In genomic region chr11:58575377-58576020, GRCh38 we compare ENCODE assay signal across 9 cellular contexts. TPM values are rescaled to one million over a fixed set of nuclear protein-coding genes. Genes with fewer than 3 reads are reported as not detected.
DNase-seq lines count a peak whose midpoint lies in the region; ATAC-seq, FAIRE-seq and TF ChIP-seq lines count a peak whose summit lies in the region.
"Had no signal": no experiment of that assay in that cellular context is flagged by ENCODE, and none has a peak within 500 bp of the region (broad histone marks: within the 10 kb centered on the region; RNA-seq: fewer than 3 reads in every experiment).

Gene LPXN (minus strand): TSS chr11:58575856. CDS start chr11:58575772, 84 bp downstream.

- no peaks in the 10 kb centered on the region for H3K36me3 ChIP-seq in kidney epithelial cell (ENCODE audit: control insufficient read depth, insufficient read depth, low read length)
- H3K36me3 ChIP-seq: cardiac muscle cell had no signal

- peak within 1 kb of the TSS; percentile 100 for H3K4me3 Mint-ChIP-seq in activated naive CD4-positive, alpha-beta T cell treated with anti-CD3 and anti-CD28 coated beads, Interleukin-2, amount 50 U/mL, for 24 hours
- peak within 1 kb of the TSS; percentile 97 for H3K4me3 Mint-ChIP-seq in stimulated activated memory B cell treated with anti-CD40 and anti-IgM and Interleukin-4, amounts not matched to agents 10 μg/mL and 1 μg/mL and 100 μg/mL, for 72 hours

- TF ChIP-seq POLR2A in GM12892 (IDR thresholded peaks at IDR 0.05; ENCODE audit: low read depth, low read length): peak; percentile 99

- peak within 1 kb of the TSS; percentile 100 for H3K27ac Mint-ChIP-seq in activated naive CD4-positive, alpha-beta T cell treated with anti-CD3 and anti-CD28 coated beads, Interleukin-2, amount 50 U/mL, for 24 hours
- H3K27ac Mint-ChIP-seq in stimulated activated memory B cell treated with anti-CD40 and anti-IgM and Interleukin-4, amounts not matched to agents 10 μg/mL and 1 μg/mL and 100 μg/mL, for 72 hours: peak within 1 kb of the TSS; percentile 99

- H3K4me3 ChIP-seq in kidney epithelial cell (ENCODE audit: low read depth, low read length): peak within 1 kb of the TSS; percentile 100

- no peaks in the 10 kb centered on the region for H3K9me3 Mint-ChIP-seq in activated naive CD4-positive, alpha-beta T cell treated with anti-CD3 and anti-CD28 coated beads, Interleukin-2, amount 50 U/mL, for 24 hours
- H3K9me3 Mint-ChIP-seq in stimulated activated memory B cell treated with anti-CD40 and anti-IgM and Interleukin-4, amounts not matched to agents 10 μg/mL and 1 μg/mL and 100 μg/mL, for 72 hours: no peaks in the 10 kb centered on the region

- peaks cover 58% of the 10 kb centered on the region for H3K4me1 Mint-ChIP-seq in activated naive CD4-positive, alpha-beta T cell treated with anti-CD3 and anti-CD28 coated beads, Interleukin-2, amount 50 U/mL, for 24 hours
- H3K4me1 Mint-ChIP-seq in stimulated activated memory B cell treated with anti-CD40 and anti-IgM and Interleukin-4, amounts not matched to agents 10 μg/mL and 1 μg/mL and 100 μg/mL, for 72 hours: peaks cover 59% of the 10 kb centered on the region

- no peaks in the 10 kb centered on the region for H3K27me3 ChIP-seq in kidney epithelial cell (ENCODE audit: control insufficient read depth, insufficient read depth, low read length)
- H3K27me3 ChIP-seq: cardiac muscle cell had no signal

- H3K36me3 Mint-ChIP-seq in activated naive CD4-positive, alpha-beta T cell treated with anti-CD3 and anti-CD28 coated beads, Interleukin-2, amount 50 U/mL, for 24 hours: peaks cover 22% of the 10 kb centered on the region
- H3K36me3 Mint-ChIP-seq in stimulated activated memory B cell treated with anti-CD40 and anti-IgM and Interleukin-4, amounts not matched to agents 10 μg/mL and 1 μg/mL and 100 μg/mL, for 72 hours: peaks cover 27% of the 10 kb centered on the region

- TF ChIP-seq CTCF in kidney epithelial cell (IDR thresholded peaks at IDR 0.05; ENCODE audit: insufficient read depth, low read length, poor library complexity, severe bottlenecking): no peak

- peak; percentile 92 for FAIRE-seq in GM12892 (lab: Jason Lieb, UNC)

- no peak for DNase-seq in GM12892 (ENCODE audit: insufficient read length)
- DNase-seq in RPMI7951 (ENCODE audit: low read depth): peak; percentile 83
- no peak for DNase-seq in kidney epithelial cell (ENCODE audit: low read depth)

- ATAC-seq in stimulated activated memory B cell treated with anti-CD40 and anti-IgM and Interleukin-4, amounts not matched to agents 10 μg/mL and 1 μg/mL and 100 μg/mL, for 72 hours: peak; percentile 1
- ATAC-seq in GM21528 (IDR thresholded peaks at IDR 0.05; ENCODE audit: low FRiP score, unreplicated experiment): no peak
- no peak for ATAC-seq in HG03095 (IDR thresholded peaks at IDR 0.05; ENCODE audit: unreplicated experiment)
- ATAC-seq in HG03442 (IDR thresholded peaks at IDR 0.05; ENCODE audit: unreplicated experiment): no peak

- H3K27me3 Mint-ChIP-seq in activated naive CD4-positive, alpha-beta T cell treated with anti-CD3 and anti-CD28 coated beads, Interleukin-2, amount 50 U/mL, for 24 hours: no peaks in the 10 kb centered on the region
- no peaks in the 10 kb centered on the region for H3K27me3 Mint-ChIP-seq in stimulated activated memory B cell treated with anti-CD40 and anti-IgM and Interleukin-4, amounts not matched to agents 10 μg/mL and 1 μg/mL and 100 μg/mL, for 72 hours

RNA-seq across cellular contexts. Expression of gene LPXN, which starts in this region (rescaled TPM):
- 174 TPM for polyA plus RNA-seq in GM12892 (2012; ENCODE audit: missing spikeins)
- total RNA-seq in RPMI7951 (2014; rRNA removed; shearing (Covaris generic)): 147 and 149 TPM in 2 replicates
- 5.8 and 5.9 TPM in 2 replicates for total RNA-seq in kidney epithelial cell

Comparison
In these comparisons a context has a peak if more than half of its experiments do, and no peak if none do; other contexts are left out.
1. RNA of gene LPXN (total RNA-seq): 147 to 149 TPM in RPMI7951; 5.8 to 5.9 TPM in kidney epithelial cell; every median in the first group is over 10 times any median in the second.